ENCODE assay signal across 10 cellular contexts in genomic region chr11:107579169-107579568, GRCh38. TPM values are rescaled to one million over a fixed set of nuclear protein-coding genes. Genes with fewer than 3 reads are reported as not detected.
"Had no signal": no experiment of that assay in that cellular context is flagged by ENCODE, and none has a peak within 500 bp of the region (broad histone marks: within the 10 kb centered on the region; RNA-seq: fewer than 3 reads in every experiment).

No MANE protein-coding gene starts in this region.

RNA-seq across cellular contexts. Expression of gene ELMOD1, which starts 11.8 kb away (rescaled TPM):
- total RNA-seq: activated B cell treated with CpG ODN at 0.5 μM for 24 hours; activated CD4-positive, alpha-beta memory T cell treated with anti-CD3 and anti-CD28 coated beads, Interleukin-2, amount 10 ng/mL, durations not matched to agents 7 days and 5 days; activated CD4-positive, alpha-beta T cell treated with anti-CD3 and anti-CD28 coated beads for 36 hours; activated CD4-positive, alpha-beta T cell treated with anti-CD3 and anti-CD28 coated beads, Interleukin-2, amount 10 ng/mL, durations not matched to agents 24 days and 14 days; activated CD4-positive, alpha-beta T cell treated with anti-CD3 and anti-CD28 coated beads, Interleukin-2, amount 10 ng/mL, durations not matched to agents 7 days and 5 days; activated CD8-positive, alpha-beta T cell treated with anti-CD3 and anti-CD28 coated beads for 36 hours; activated CD8-positive, alpha-beta T cell treated with anti-CD3 and anti-CD28 coated beads, Interleukin-2, amount 10 ng/mL, durations not matched to agents 7 days and 5 days; T-helper 1 cell treated with Interleukin-12 subunit alpha and Interleukin-12 subunit beta and Interleukin-4 antibody, amounts not matched to agents 30 ng/mL and 1 ng/mL, for 36 hours; T-helper 17 cell; T-helper 2 cell treated with Interferon-gamma antibody and Interleukin-4, amounts not matched to agents 100 ng/mL and 5 ng/mL, for 36 hours had no signal
